ENCODE assay signal across 8 cellular contexts in genomic region chr17:75927286-75927922, GRCh38. TPM values are rescaled to one million over a fixed set of nuclear protein-coding genes. Genes with fewer than 3 reads are reported as not detected.
A peak's percentile ranks its signal among the peaks of the same experiment; 100 is the strongest.
DNase-seq lines count a peak whose midpoint lies in the region; ATAC-seq and TF ChIP-seq lines count a peak whose summit lies in the region.

No MANE protein-coding gene starts in this region.

- H2AFZ ChIP-seq in mammary epithelial cell (ENCODE audit: low read depth, low read length): peak overlapping the region; percentile 2

- H4K5ac ChIP-seq in mesendoderm (ENCODE audit: low read length): no peak overlapping the region

- H3K27me3 ChIP-seq in mammary epithelial cell (ENCODE audit: insufficient read depth, low read length) (no peaks in the 10 kb centered on the region), mesendoderm (ENCODE audit: insufficient read depth, low read length, poor library complexity) (no peaks in the 10 kb centered on the region), dorsolateral prefrontal cortex (no peaks in the 10 kb centered on the region)

- H4K20me1 ChIP-seq in mammary epithelial cell (ENCODE audit: insufficient read depth, low read length): no peaks in the 10 kb centered on the region

- H2BK5ac ChIP-seq in mesendoderm (ENCODE audit: low read length): no peak overlapping the region

- no peak overlapping the region for H3K56ac ChIP-seq in mesendoderm (ENCODE audit: low read length)

- no peak overlapping the region for H4K8ac ChIP-seq in mesendoderm (ENCODE audit: low read depth, low read length)

- peaks cover 9% of the 10 kb centered on the region for H3K4me1 ChIP-seq in mammary epithelial cell (ENCODE audit: insufficient read depth, low read length)
- no peaks in the 10 kb centered on the region for H3K4me1 ChIP-seq in mesendoderm (ENCODE audit: control insufficient read depth, low read depth, low read length)

- no peaks in the 10 kb centered on the region for H3K9me3 ChIP-seq in mammary epithelial cell (replicated peaks; ENCODE audit: insufficient read depth, low read length)

- no peak overlapping the region for H3K18ac ChIP-seq in mesendoderm (ENCODE audit: low read length)

- H3K4me2 ChIP-seq in mammary epithelial cell (ENCODE audit: insufficient read depth, low read depth, low read length) (no peak overlapping the region), mesendoderm (ENCODE audit: low read length) (no peak overlapping the region)

- H3K79me1 ChIP-seq in mesendoderm (ENCODE audit: low read length): no peaks in the 10 kb centered on the region

- no peak overlapping the region for H3K9ac ChIP-seq in mammary epithelial cell (ENCODE audit: insufficient read depth, low read length)
- no peak overlapping the region for H3K9ac ChIP-seq in mesendoderm (ENCODE audit: low read length)

- H3K27ac ChIP-seq in mammary epithelial cell (ENCODE audit: insufficient read depth, low read depth, low read length) (no peak overlapping the region), mesendoderm (ENCODE audit: low read depth, low read length) (no peak overlapping the region), dorsolateral prefrontal cortex (no peak overlapping the region)

- no peaks in the 10 kb centered on the region for H3K36me3 ChIP-seq in mammary epithelial cell (ENCODE audit: insufficient read depth, low read length)
- no peaks in the 10 kb centered on the region for H3K36me3 ChIP-seq in mesendoderm (ENCODE audit: control insufficient read depth, insufficient read depth, low read length)

- no peak overlapping the region for H2AK5ac ChIP-seq in mesendoderm (ENCODE audit: low read length)

- H3K79me2 ChIP-seq in mammary epithelial cell (ENCODE audit: insufficient read depth, low read length) (no peaks in the 10 kb centered on the region), mesendoderm (ENCODE audit: control insufficient read depth, insufficient read depth, low read length) (no peaks in the 10 kb centered on the region)

- H3K23ac ChIP-seq in mesendoderm (ENCODE audit: low read length): no peak overlapping the region

- dilution Hi-C loops in mammary epithelial cell (cut with HindIII; ENCODE audit: low sequenced_read_pairs): loop anchor here (5.0 kb wide), 2 partner anchors 120 to 150 kb away; partner anchors contain the start of gene ZACN

- H3K4me3 ChIP-seq in mammary epithelial cell (replicated peaks in 1 of 3; ENCODE audit: insufficient read depth in 1 of 3, low read depth in 2 of 3, low read length in 3 of 3) (no peak overlapping the region), mesendoderm (ENCODE audit: low read length) (no peak overlapping the region), dorsolateral prefrontal cortex (no peak overlapping the region)

- DNase-seq in DMS53 treated with DMSO at 0.1 percent for 48 hours (lab: John Stamatoyannopoulos, UW; ENCODE audit: unreplicated experiment) (peak; percentile 10), HPDE6-E6E7 (ENCODE audit: extremely low spot score) (peak; percentile 58), mammary epithelial cell (peak; percentile 9), mesendoderm (peak; percentile 77), hippocampal formation (lab: John Stamatoyannopoulos, UW) (no peak), dorsolateral prefrontal cortex (no peak), DMS114 treated with DMSO at 0.1 percent for 48 hours (lab: John Stamatoyannopoulos, UW; ENCODE audit: unreplicated experiment) (no peak)

- no peak for ATAC-seq in GM21423 (IDR thresholded peaks at IDR 0.05; ENCODE audit: unreplicated experiment)

- 46% methylated on average over 5 of the region's 6 CpGs for WGBS in mammary epithelial cell (ENCODE audit: low coverage, missing lambda C conversion rate)
- WGBS in mesendoderm (ENCODE audit: extremely low coverage, insufficient coverage, low lambda C conversion rate): no CpG with 5 or more reads among the region's 6 CpGs

- CTCF ChIA-PET in mammary epithelial cell (lab: Charles Lee; ENCODE audit: low non-redundant PET): interaction anchor here (0.6 kb wide), 1 partner anchor 34 kb away, joined by 21 read pairs; no protein-coding TSS in a partner anchor

- H2BK15ac ChIP-seq in mesendoderm (replicated peaks; ENCODE audit: low read depth): no peak overlapping the region

- TF ChIP-seq CTCF in mammary epithelial cell (conservative IDR thresholded peaks at IDR 0.05 in 1 of 2, IDR thresholded peaks at IDR 0.05 in 1 of 2; ENCODE audit: extremely low read depth in 1 of 2, insufficient read depth in 1 of 2, low read depth in 1 of 2, low read length in 2 of 2) (peak in 1 of 2 donors; percentile 47), dorsolateral prefrontal cortex (IDR thresholded peaks at IDR 0.05 in 54 of 56, conservative IDR thresholded peaks at IDR 0.05 in 2 of 56; ENCODE audit: low read depth in 1 of 56, partially characterized antibody in 56 of 56) (peak in 18 of 56 donors; percentile 6 to 43 (median 17))

- intact Hi-C loops in mammary epithelial cell (cut with micrococcal nuclease): loop anchor here (1.0 kb wide), 1 partner anchor 22 kb away; no protein-coding TSS in a partner anchor
- intact Hi-C loops in dorsolateral prefrontal cortex (cut with DNase I): no loop called here

- H2BK120ac ChIP-seq in mesendoderm (ENCODE audit: low read depth, low read length): no peak overlapping the region

- H3K4ac ChIP-seq in mesendoderm (ENCODE audit: low read depth, low read length): no peak overlapping the region

- in situ Hi-C loops in mammary epithelial cell (cut with MboI; ENCODE audit: low sequenced_read_pairs in 2 of 2): no loop called here

- BruUV-seq in mammary epithelial cell (replicated peaks; lab: Mats Ljungman, UMichigan): no TSS peak

RNA-seq across cellular contexts. Expression of gene FBF1, which starts 13.4 kb away (rescaled TPM):
- total RNA-seq in mammary epithelial cell: 10 to 100 TPM; 12.0 to 13.5 TPM
- polyA plus RNA-seq in mammary epithelial cell: 4.8 TPM
- 1.6 TPM for polyA minus RNA-seq in mammary epithelial cell
- polyA plus RNA-seq in mesendoderm (2013, experiment 1 of 2): 2.5 TPM
- 2.7 TPM for polyA plus RNA-seq in mesendoderm (2013, experiment 2 of 2)
- 10 to 100 TPM; 16.8 to 50.0 (median 27.8) TPM for total RNA-seq in dorsolateral prefrontal cortex

RNA-seq across cellular contexts. Expression of gene MRPL38, which starts 22.7 kb away (rescaled TPM):
- total RNA-seq in mammary epithelial cell: 10 to 100 TPM; 24.0 to 67.6 TPM
- polyA plus RNA-seq in mammary epithelial cell: 46.3 TPM
- 29.7 TPM for polyA minus RNA-seq in mammary epithelial cell
- polyA plus RNA-seq in mesendoderm (2013, experiment 1 of 2): 67.5 TPM
- 68.9 TPM for polyA plus RNA-seq in mesendoderm (2013, experiment 2 of 2)
- 100 to 1,000 TPM in 56 of 120 experiments, 10 to 100 TPM in 64; 65.1 to 138 (median 98.8) TPM for total RNA-seq in dorsolateral prefrontal cortex

RNA-seq across cellular contexts. Expression of gene TRIM65, which starts 30.7 kb away (rescaled TPM):
- total RNA-seq in mammary epithelial cell (10 to 100 TPM; 19.3 to 20.2 TPM), dorsolateral prefrontal cortex (10 to 100 TPM; 11.9 to 37.4 (median 20.2) TPM)
- polyA plus RNA-seq in mammary epithelial cell: 6.8 TPM
- 25.9 TPM for polyA minus RNA-seq in mammary epithelial cell
- polyA plus RNA-seq in mesendoderm (2013, experiment 1 of 2): 31.0 TPM
- polyA plus RNA-seq in mesendoderm (2013, experiment 2 of 2): 30.0 TPM

RNA-seq across cellular contexts. Expression of gene TRIM47, which starts 49.0 kb away (rescaled TPM):
- 10 to 100 TPM; 49.3 to 54.8 TPM for total RNA-seq in mammary epithelial cell
- polyA plus RNA-seq in mammary epithelial cell: 33.5 TPM
- polyA minus RNA-seq in mammary epithelial cell: 44.0 TPM
- polyA plus RNA-seq in mesendoderm (2013, experiment 1 of 2): 1.5 TPM
- polyA plus RNA-seq in mesendoderm (2013, experiment 2 of 2): 2.1 TPM
- 100 to 1,000 TPM in 3 of 120 experiments, 10 to 100 TPM in 117; 19.7 to 109 (median 43.9) TPM for total RNA-seq in dorsolateral prefrontal cortex

RNA-seq across cellular contexts. Expression of gene ACOX1, which starts 51.6 kb away (rescaled TPM):
- total RNA-seq in mammary epithelial cell (10 to 100 TPM; 37.7 to 88.0 TPM), dorsolateral prefrontal cortex (10 to 100 TPM; 34.9 to 82.1 (median 62.5) TPM)
- 28.3 TPM for polyA plus RNA-seq in mammary epithelial cell
- 166 TPM for polyA minus RNA-seq in mammary epithelial cell
- 11.1 TPM for polyA plus RNA-seq in mesendoderm (2013, experiment 1 of 2)
- polyA plus RNA-seq in mesendoderm (2013, experiment 2 of 2): 10.8 TPM

Comparison
In these comparisons a context has a peak if more than half of its experiments do, and no peak if none do; other contexts are left out.
1. DNase-seq: peak in DMS53 treated with DMSO at 0.1 percent for 48 hours (single experiment), HPDE6-E6E7 (single experiment), mammary epithelial cell (single experiment) and mesendoderm (single experiment); none in hippocampal formation (0 of 2), dorsolateral prefrontal cortex (0 of 10) and DMS114 treated with DMSO at 0.1 percent for 48 hours (single experiment).